Comparison of ENCODE assay signal across 8 cellular contexts in genomic region chr17:1713160-1713877, GRCh38. TPM values are rescaled to one million over a fixed set of nuclear protein-coding genes. Genes with fewer than 3 reads are reported as not detected.
DNase-seq lines count a peak whose midpoint lies in the region; ATAC-seq and TF ChIP-seq lines count a peak whose summit lies in the region.
"Had no signal": no experiment of that assay in that cellular context is flagged by ENCODE, and none has a peak within 500 bp of the region (broad histone marks: within the 10 kb centered on the region; RNA-seq: fewer than 3 reads in every experiment).

No MANE protein-coding gene starts in this region.

- WGBS in mesodermal cell (ENCODE audit: insufficient coverage in 2 of 2), 2 experiments: 63 to 64% methylated on average over 5 to 6 of the region's 10 CpGs

- no peak for DNase-seq in AG09309 (ENCODE audit: low read depth)
- no peak for DNase-seq in astrocyte of the cerebellum (ENCODE audit: low read depth)
- no peak for DNase-seq in AG20443 (ENCODE audit: low spot score)
- DNase-seq: anterior cingulate cortex had no signal

- H3K9me3 ChIP-seq in mesodermal cell (ENCODE audit: control insufficient read depth, low read length): no peaks in the 10 kb centered on the region
- H3K9me3 ChIP-seq: neutrophil had no signal

- in situ Hi-C loops in astrocyte of the cerebellum (cut with HindIII; ENCODE audit: low sequenced_read_pairs): loop anchor here (10.0 kb wide), 1 partner anchor 51 kb away; the partner anchor contains the start of gene SERPINF1

- H3K36me3 ChIP-seq in mesodermal cell (ENCODE audit: control insufficient read depth, insufficient read depth, low read length): peaks cover 36% of the 10 kb centered on the region

- H3K4me3 ChIP-seq in AG09309 (ENCODE audit: control insufficient read depth, low read depth, low read length) (peak overlapping the region; percentile 98), astrocyte of the cerebellum (ENCODE audit: low read depth, low read length) (peak overlapping the region; percentile 84), mesodermal cell (ENCODE audit: extremely low read depth, insufficient read depth, low read length, poor library complexity, severe bottlenecking) (peak overlapping the region; percentile 99)

- H3K4me1 ChIP-seq in mesodermal cell (ENCODE audit: control insufficient read depth, insufficient read depth, low read length, poor library complexity, severe bottlenecking): peaks cover 44% of the 10 kb centered on the region

- TF ChIP-seq CTCF in AG09309 (IDR thresholded peaks at IDR 0.05; ENCODE audit: control insufficient read depth, insufficient read depth, low read depth, low read length, missing control alignments): no peak
- TF ChIP-seq CTCF in astrocyte of the cerebellum (IDR thresholded peaks at IDR 0.05; ENCODE audit: low read depth, low read length, missing control alignments): no peak

- peak overlapping the region; percentile 97 for H3K27ac ChIP-seq in mesodermal cell (ENCODE audit: low read depth, low read length, severe bottlenecking)
- H3K27ac ChIP-seq: neutrophil had no signal

- ATAC-seq in GM21619 (IDR thresholded peaks at IDR 0.05; ENCODE audit: unreplicated experiment) (no peak), HG03045 (IDR thresholded peaks at IDR 0.05; ENCODE audit: unreplicated experiment) (no peak)

RNA-seq across cellular contexts. Expression of gene TLCD2, which starts 3.1 kb away (rescaled TPM):
- polyA plus RNA-seq in mesodermal cell (2013, experiment 1 of 2): 0.85 TPM
- 1.2 TPM for polyA plus RNA-seq in mesodermal cell (2013, experiment 2 of 2)

RNA-seq across cellular contexts. Expression of gene WDR81, which starts 11.2 kb away (rescaled TPM):
- 9.8 TPM for polyA plus RNA-seq in mesodermal cell (2013, experiment 1 of 2)
- 9.6 TPM for polyA plus RNA-seq in mesodermal cell (2013, experiment 2 of 2)

RNA-seq across cellular contexts. Expression of gene PRPF8, which starts 28.7 kb away (rescaled TPM):
- polyA plus RNA-seq in mesodermal cell (2013, experiment 1 of 2): 225 TPM
- 184 TPM for polyA plus RNA-seq in mesodermal cell (2013, experiment 2 of 2)

RNA-seq across cellular contexts. Expression of gene SERPINF2, which starts 29.4 kb away (rescaled TPM):
- 0.22 TPM for polyA plus RNA-seq in mesodermal cell (2013, experiment 1 of 2)
- polyA plus RNA-seq in mesodermal cell (2013, experiment 2 of 2): not detected

RNA-seq across cellular contexts. Expression of gene SERPINF1, which starts 48.5 kb away (rescaled TPM):
- 31.4 TPM for polyA plus RNA-seq in mesodermal cell (2013, experiment 1 of 2)
- polyA plus RNA-seq in mesodermal cell (2013, experiment 2 of 2): 34.2 TPM
